In the genomic region with DNA sequence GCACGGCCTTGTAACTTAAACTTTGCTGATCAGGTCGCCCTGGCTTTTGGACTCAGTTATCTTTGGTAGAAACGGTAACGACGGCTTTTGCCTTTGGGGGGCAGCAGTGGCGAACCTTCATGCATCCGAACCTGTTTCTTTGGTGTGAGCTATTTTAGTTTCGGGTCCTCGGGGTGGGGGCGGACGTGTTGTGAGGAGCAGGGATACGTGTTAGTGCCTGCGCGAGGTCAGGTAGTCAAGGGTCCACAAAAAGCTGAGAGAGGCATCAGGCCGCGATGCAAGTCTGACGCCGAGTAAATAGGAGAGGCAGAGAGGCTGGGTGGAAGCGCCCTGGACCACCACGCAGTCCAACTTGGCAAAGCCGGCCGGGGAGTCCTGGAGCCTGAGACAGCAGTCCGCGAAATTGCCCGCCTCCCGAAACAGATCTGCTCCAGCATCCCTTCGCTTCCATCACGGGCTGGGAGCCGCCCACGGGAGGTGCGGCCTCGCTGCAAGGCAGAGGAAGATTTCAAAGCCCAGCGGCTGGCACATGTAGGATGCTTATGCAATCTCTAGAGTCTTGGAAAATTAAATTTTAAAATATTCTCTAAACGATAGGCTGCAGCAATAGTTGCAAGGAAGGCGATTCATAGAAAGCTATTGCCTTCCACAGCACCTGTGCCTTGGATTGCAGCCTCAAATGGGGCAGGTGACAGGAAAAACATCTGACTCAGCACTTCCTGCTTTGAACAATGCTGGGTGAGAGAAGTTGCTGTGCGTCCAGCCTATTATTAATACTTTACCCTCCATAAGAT, we compare ENCODE assay signal across 8 cellular contexts. TPM values are rescaled to one million over a fixed set of nuclear protein-coding genes. Genes with fewer than 3 reads are reported as not detected.
DNase-seq lines count a peak whose midpoint lies in the region; ATAC-seq lines count a peak whose summit lies in the region.

No MANE protein-coding gene starts in this region.

- DNase-seq in Ammon's horn (ENCODE audit: low spot score) (peak; percentile 88), NCI-H510A treated with DMSO at 0.1 percent for 48 hours (lab: John Stamatoyannopoulos, UW) (peak; percentile 63), lung microvascular endothelial cell (ENCODE audit: low read depth in 2 of 2) (peak; percentile 82 to 86)
- peak; percentile 86 for DNase-seq in activated CD4-positive, alpha-beta memory T cell treated with anti-CD3 and anti-CD28 coated beads, Interleukin-2, amount 10 ng/mL, durations not matched to agents 7 days and 5 days
- peak; percentile 67 for DNase-seq in effector CD4-positive, alpha-beta T cell
- DNase-seq in stimulated activated CD4-positive, alpha-beta T cell treated with anti-CD3 and anti-CD28 coated beads, TNF-alpha, amount 100 ng/mL, for 48 hours (ENCODE audit: low read depth in 3 of 3) = peak; percentile 59 to 72 (median 66)

- peak overlapping the region; percentile 95 for H3K4me3 Mint-ChIP-seq in activated CD4-positive, alpha-beta memory T cell treated with anti-CD3 and anti-CD28 coated beads, Interleukin-2, amount 10 ng/mL, durations not matched to agents 7 days and 5 days

- peaks cover 37% of the 10 kb centered on the region for H3K4me1 Mint-ChIP-seq in activated CD4-positive, alpha-beta memory T cell treated with anti-CD3 and anti-CD28 coated beads, Interleukin-2, amount 10 ng/mL, durations not matched to agents 7 days and 5 days

- H3K27ac Mint-ChIP-seq in activated CD4-positive, alpha-beta memory T cell treated with anti-CD3 and anti-CD28 coated beads, Interleukin-2, amount 10 ng/mL, durations not matched to agents 7 days and 5 days = peak overlapping the region; percentile 95

- H3K36me3 Mint-ChIP-seq in activated CD4-positive, alpha-beta memory T cell treated with anti-CD3 and anti-CD28 coated beads, Interleukin-2, amount 10 ng/mL, durations not matched to agents 7 days and 5 days (ENCODE audit: low read depth) = peaks cover 4% of the 10 kb centered on the region

- CTCF ChIA-PET in activated CD4-positive, alpha-beta memory T cell treated with anti-CD3 and anti-CD28 coated beads, Interleukin-2, amount 10 ng/mL, durations not matched to agents 7 days and 5 days (lab: Charles Lee) = interaction anchor here (0.6 to 8.9 kb wide), 38 partner anchors 9 to 289 kb away, joined by 3 to 113 read pairs (median 4); partner anchors contain the start of genes BIVM, ERCC5, POGLUT2 and TEX30

- H3K27me3 Mint-ChIP-seq in activated CD4-positive, alpha-beta memory T cell treated with anti-CD3 and anti-CD28 coated beads, Interleukin-2, amount 10 ng/mL, durations not matched to agents 7 days and 5 days = no peaks in the 10 kb centered on the region

- POLR2A ChIA-PET in activated CD4-positive, alpha-beta memory T cell treated with anti-CD3 and anti-CD28 coated beads, Interleukin-2, amount 10 ng/mL, durations not matched to agents 7 days and 5 days (lab: Charles Lee) = interaction anchor here (0.7 to 8.4 kb wide), 21 partner anchors 9 to 278 kb away, joined by 3 to 342 read pairs (median 3); partner anchors contain the start of genes BIVM, ERCC5, POGLUT2 and TEX30

- H3K9me3 Mint-ChIP-seq in activated CD4-positive, alpha-beta memory T cell treated with anti-CD3 and anti-CD28 coated beads, Interleukin-2, amount 10 ng/mL, durations not matched to agents 7 days and 5 days = no peaks in the 10 kb centered on the region

- ATAC-seq in GM19025 (IDR thresholded peaks at IDR 0.05; ENCODE audit: low read depth, unreplicated experiment) = peak; percentile 23
- peak; percentile 40 for ATAC-seq in HG03280 (IDR thresholded peaks at IDR 0.05; ENCODE audit: unreplicated experiment)

RNA-seq across cellular contexts. Expression of gene TPP2, which starts 4.6 kb away (rescaled TPM):
- 10 to 100 TPM; 86.2 to 96.8 TPM for total RNA-seq in activated CD4-positive, alpha-beta memory T cell treated with anti-CD3 and anti-CD28 coated beads, Interleukin-2, amount 10 ng/mL, durations not matched to agents 7 days and 5 days
- total RNA-seq in lung microvascular endothelial cell = 31.2 and 34.7 TPM in 2 replicates

Comparison
In these comparisons a context has a peak if more than half of its experiments do, and no peak if none do; other contexts are left out.
1. Peak in every context shown above with its lines: DNase-seq and ATAC-seq.